ENCODE assay signal across 1 cellular context in genomic region chr10:125980521-125980920, GRCh38.
TF ChIP-seq lines count a peak whose summit lies in the region.

No MANE protein-coding gene starts in this region.

TF ChIP-seq in SK-N-SH treated with all-trans-retinoic acid at 6 μM for 48 hours, 23 proteins besides CTCF, POLR2A, EP300 and RAD21 (continued from another document):
- no peak for TF ChIP-seq CREB5 (CRISPR knock-in tag; IDR thresholded peaks at IDR 0.05; ENCODE audit: low read depth)
